In the genomic region with DNA sequence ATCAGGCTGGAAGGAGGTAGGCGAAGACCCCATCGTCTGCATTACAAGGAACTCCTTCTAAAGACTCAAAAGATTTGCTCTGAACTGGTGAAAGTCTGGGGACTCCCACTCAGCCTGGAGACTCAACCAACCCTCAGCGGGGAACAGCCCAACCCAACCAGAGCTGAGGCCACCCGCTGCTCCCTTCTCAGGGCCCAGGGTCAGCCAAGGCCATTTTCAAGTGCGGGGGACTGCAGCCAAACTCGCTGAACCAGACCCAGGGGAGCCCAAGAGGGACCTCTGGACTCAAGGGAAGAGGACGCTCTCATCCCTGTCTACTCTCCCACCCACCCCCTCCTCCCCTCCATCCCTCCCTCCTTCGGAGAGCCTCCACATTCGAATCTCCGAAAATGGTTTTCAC, we compare ENCODE assay signal across 16 cellular contexts. TPM values are rescaled to one million over a fixed set of nuclear protein-coding genes. Genes with fewer than 3 reads are reported as not detected.
DNase-seq lines count a peak whose midpoint lies in the region; ATAC-seq, FAIRE-seq and TF ChIP-seq lines count a peak whose summit lies in the region.
"Had no signal": no experiment of that assay in that cellular context is flagged by ENCODE, and none has a peak within 500 bp of the region (broad histone marks: within the 10 kb centered on the region; RNA-seq: fewer than 3 reads in every experiment).

No MANE protein-coding gene starts in this region.

- H3F3A ChIP-seq in GM23338 (replicated peaks; ENCODE audit: low read depth) = no peaks in the 10 kb centered on the region

- H4K20me1 ChIP-seq in GM23338 (replicated peaks; ENCODE audit: insufficient read depth) = no peaks in the 10 kb centered on the region; the same call in 1 of the 2 replicates

- H3K9me3 ChIP-seq in adrenal gland (replicated peaks in 1 of 3) = no peaks in the 10 kb centered on the region
- no peaks in the 10 kb centered on the region for H3K9me3 ChIP-seq in testis
- H3K9me3 ChIP-seq: BE2C had no signal

- intact Hi-C loops in adrenal gland (cut with DNase I) = no loop called here
- intact Hi-C loops in left ventricle myocardium superior (cut with micrococcal nuclease) = no loop called here
- intact Hi-C loops in testis (cut with DNase I; ENCODE audit: low total_unique reads) = no loop called here

- H3K4me2 ChIP-seq in GM23338 = 0 out of 2 replicates have a peak overlapping the region, but pooled peaks have one; percentile 38

- FAIRE-seq in frontal cortex (lab: Jason Lieb, UNC) = no peak

- peaks cover 22% of the 10 kb centered on the region; the same call in 2 of the 3 replicates for H3K4me1 Mint-ChIP-seq in GM23338

- peak; percentile 75 for ATAC-seq in GM23338
- peak; percentile 81 for ATAC-seq in left ventricle myocardium superior

- peaks cover 45% of the 10 kb centered on the region for H3K79me2 ChIP-seq in GM23338 (replicated peaks; ENCODE audit: insufficient read depth)

- H3K27me3 ChIP-seq in GM23338 (ENCODE audit: insufficient read depth) (no peaks in the 10 kb centered on the region), adrenal gland (no peaks in the 10 kb centered on the region), testis (no peaks in the 10 kb centered on the region)
- H3K27me3 ChIP-seq: BE2C had no signal

- H3K4me3 ChIP-seq in GM23338 (no peak overlapping the region), adrenal gland (no peak overlapping the region), testis (no peak overlapping the region), foreskin fibroblast (ENCODE audit: low read depth in 1 of 2, low read length in 2 of 2) (no peak overlapping the region)

- H3K36me3 ChIP-seq in GM23338 (ENCODE audit: insufficient read depth) (no peaks in the 10 kb centered on the region), adrenal gland (replicated peaks in 1 of 2) (no peaks in the 10 kb centered on the region), testis (ENCODE audit: low read depth, missing control alignments) (no peaks in the 10 kb centered on the region)
- H3K36me3 ChIP-seq: BE2C had no signal

- no peak overlapping the region; the same call in 1 of the 2 replicates for H3K27ac Mint-ChIP-seq in GM23338

- H2AFZ ChIP-seq in GM23338 = no peak overlapping the region

- no peak for TF ChIP-seq CTCF in GM23338 (conservative IDR thresholded peaks at IDR 0.05; ENCODE audit: low read depth in 2 of 2)
- TF ChIP-seq CTCF in adrenal gland (IDR thresholded peaks at IDR 0.05) = no peak
- no peak for TF ChIP-seq CTCF in testis (IDR thresholded peaks at IDR 0.05)
- TF ChIP-seq CTCF in foreskin fibroblast (IDR thresholded peaks at IDR 0.05; ENCODE audit: low read depth, low read length) = no peak

- H3K27ac ChIP-seq in GM23338 (ENCODE audit: low read depth) (no peak overlapping the region), adrenal gland (peak overlapping the region in 1 of 5 donors; percentile 62), testis (peak overlapping the region; percentile 42 to 74)
- H3K27ac ChIP-seq: RWPE1 had no signal

- 0 out of 2 replicates have a peak, but pooled peaks cover 3% of the 10 kb centered on the region for H3K9me2 ChIP-seq in GM23338 (ENCODE audit: insufficient read depth)

- H3K4me3 Mint-ChIP-seq in GM23338 = no peak overlapping the region

- TF ChIP-seq POLR2A in adrenal gland (IDR thresholded peaks at IDR 0.05) (no peak), testis (IDR thresholded peaks at IDR 0.05) (no peak)

- DNase-seq in GM23338 (ENCODE audit: low spot score) = no peak
- peak in 5 of 7 donors; percentile 43 to 50 (median 46) for DNase-seq in adrenal gland
- DNase-seq in left ventricle myocardium superior = peak; percentile 67
- peak; percentile 49 for DNase-seq in testis
- DNase-seq in activated gamma-delta T cell (lab: John Stamatoyannopoulos, UW) = no peak
- DNase-seq in frontal cortex (ENCODE audit: low spot score in 2 of 2) = no peak
- no peak for DNase-seq in foreskin fibroblast
- DNase-seq: ACHN; DMS 273 treated with DMSO at 0.1 percent for 48 hours; GOT3; Karpas-422; NCI-H2029; NCI-H526; NK-92 treated with Interleukin-12 subunit alpha and Interleukin-12 subunit beta, amount 100 ng/mL, for 24 hours had no signal

- no peaks in the 10 kb centered on the region for H3K27me3 Mint-ChIP-seq in GM23338 (ENCODE audit: insufficient read depth, low read depth, poor library complexity)

- H3K36me3 Mint-ChIP-seq in GM23338 (ENCODE audit: low read depth) = peaks cover 16% of the 10 kb centered on the region; the same call in 2 of the 3 replicates

- no peaks in the 10 kb centered on the region for H3K9me3 Mint-ChIP-seq in GM23338

- WGBS in adrenal gland, 4 donors = 38 to 51% (median 40%) methylated on average over 4 to 10 of the region's 10 CpGs
- WGBS in testis, 2 donors = 35 to 42% methylated on average over 10 of the region's 10 CpGs

- peaks cover 12% of the 10 kb centered on the region for H3K4me1 ChIP-seq in GM23338 (ENCODE audit: insufficient read depth)
- peaks cover 12 to 15% of the 10 kb centered on the region in 2 donors for H3K4me1 ChIP-seq in adrenal gland (replicated peaks in 1 of 2)
- H3K4me1 ChIP-seq in testis = peaks cover 21% of the 10 kb centered on the region

TF ChIP-seq in GM23338, 12 proteins besides CTCF, POLR2A, EP300 and RAD21 (continues in another document):
- TF ChIP-seq ZNF114 (CRISPR knock-in tag; IDR thresholded peaks at IDR 0.05) = no peak
- no peak for TF ChIP-seq EZH2 (IDR thresholded peaks at IDR 0.05; ENCODE audit: low read depth, unreplicated experiment)
- no peak for TF ChIP-seq JUNB (IDR thresholded peaks at IDR 0.05; ENCODE audit: unreplicated experiment)
- no peak for TF ChIP-seq POLR2AphosphoS5 (IDR thresholded peaks at IDR 0.05; ENCODE audit: low read depth)
- no peak for TF ChIP-seq ZNF331 (CRISPR knock-in tag; IDR thresholded peaks at IDR 0.05; ENCODE audit: low read depth)
- TF ChIP-seq EZH2phosphoT487 (IDR thresholded peaks at IDR 0.05; ENCODE audit: unreplicated experiment) = no peak
- no peak for TF ChIP-seq CREB1 (CRISPR knock-in tag; IDR thresholded peaks at IDR 0.05; ENCODE audit: low read depth)
- TF ChIP-seq, protein P1, sequence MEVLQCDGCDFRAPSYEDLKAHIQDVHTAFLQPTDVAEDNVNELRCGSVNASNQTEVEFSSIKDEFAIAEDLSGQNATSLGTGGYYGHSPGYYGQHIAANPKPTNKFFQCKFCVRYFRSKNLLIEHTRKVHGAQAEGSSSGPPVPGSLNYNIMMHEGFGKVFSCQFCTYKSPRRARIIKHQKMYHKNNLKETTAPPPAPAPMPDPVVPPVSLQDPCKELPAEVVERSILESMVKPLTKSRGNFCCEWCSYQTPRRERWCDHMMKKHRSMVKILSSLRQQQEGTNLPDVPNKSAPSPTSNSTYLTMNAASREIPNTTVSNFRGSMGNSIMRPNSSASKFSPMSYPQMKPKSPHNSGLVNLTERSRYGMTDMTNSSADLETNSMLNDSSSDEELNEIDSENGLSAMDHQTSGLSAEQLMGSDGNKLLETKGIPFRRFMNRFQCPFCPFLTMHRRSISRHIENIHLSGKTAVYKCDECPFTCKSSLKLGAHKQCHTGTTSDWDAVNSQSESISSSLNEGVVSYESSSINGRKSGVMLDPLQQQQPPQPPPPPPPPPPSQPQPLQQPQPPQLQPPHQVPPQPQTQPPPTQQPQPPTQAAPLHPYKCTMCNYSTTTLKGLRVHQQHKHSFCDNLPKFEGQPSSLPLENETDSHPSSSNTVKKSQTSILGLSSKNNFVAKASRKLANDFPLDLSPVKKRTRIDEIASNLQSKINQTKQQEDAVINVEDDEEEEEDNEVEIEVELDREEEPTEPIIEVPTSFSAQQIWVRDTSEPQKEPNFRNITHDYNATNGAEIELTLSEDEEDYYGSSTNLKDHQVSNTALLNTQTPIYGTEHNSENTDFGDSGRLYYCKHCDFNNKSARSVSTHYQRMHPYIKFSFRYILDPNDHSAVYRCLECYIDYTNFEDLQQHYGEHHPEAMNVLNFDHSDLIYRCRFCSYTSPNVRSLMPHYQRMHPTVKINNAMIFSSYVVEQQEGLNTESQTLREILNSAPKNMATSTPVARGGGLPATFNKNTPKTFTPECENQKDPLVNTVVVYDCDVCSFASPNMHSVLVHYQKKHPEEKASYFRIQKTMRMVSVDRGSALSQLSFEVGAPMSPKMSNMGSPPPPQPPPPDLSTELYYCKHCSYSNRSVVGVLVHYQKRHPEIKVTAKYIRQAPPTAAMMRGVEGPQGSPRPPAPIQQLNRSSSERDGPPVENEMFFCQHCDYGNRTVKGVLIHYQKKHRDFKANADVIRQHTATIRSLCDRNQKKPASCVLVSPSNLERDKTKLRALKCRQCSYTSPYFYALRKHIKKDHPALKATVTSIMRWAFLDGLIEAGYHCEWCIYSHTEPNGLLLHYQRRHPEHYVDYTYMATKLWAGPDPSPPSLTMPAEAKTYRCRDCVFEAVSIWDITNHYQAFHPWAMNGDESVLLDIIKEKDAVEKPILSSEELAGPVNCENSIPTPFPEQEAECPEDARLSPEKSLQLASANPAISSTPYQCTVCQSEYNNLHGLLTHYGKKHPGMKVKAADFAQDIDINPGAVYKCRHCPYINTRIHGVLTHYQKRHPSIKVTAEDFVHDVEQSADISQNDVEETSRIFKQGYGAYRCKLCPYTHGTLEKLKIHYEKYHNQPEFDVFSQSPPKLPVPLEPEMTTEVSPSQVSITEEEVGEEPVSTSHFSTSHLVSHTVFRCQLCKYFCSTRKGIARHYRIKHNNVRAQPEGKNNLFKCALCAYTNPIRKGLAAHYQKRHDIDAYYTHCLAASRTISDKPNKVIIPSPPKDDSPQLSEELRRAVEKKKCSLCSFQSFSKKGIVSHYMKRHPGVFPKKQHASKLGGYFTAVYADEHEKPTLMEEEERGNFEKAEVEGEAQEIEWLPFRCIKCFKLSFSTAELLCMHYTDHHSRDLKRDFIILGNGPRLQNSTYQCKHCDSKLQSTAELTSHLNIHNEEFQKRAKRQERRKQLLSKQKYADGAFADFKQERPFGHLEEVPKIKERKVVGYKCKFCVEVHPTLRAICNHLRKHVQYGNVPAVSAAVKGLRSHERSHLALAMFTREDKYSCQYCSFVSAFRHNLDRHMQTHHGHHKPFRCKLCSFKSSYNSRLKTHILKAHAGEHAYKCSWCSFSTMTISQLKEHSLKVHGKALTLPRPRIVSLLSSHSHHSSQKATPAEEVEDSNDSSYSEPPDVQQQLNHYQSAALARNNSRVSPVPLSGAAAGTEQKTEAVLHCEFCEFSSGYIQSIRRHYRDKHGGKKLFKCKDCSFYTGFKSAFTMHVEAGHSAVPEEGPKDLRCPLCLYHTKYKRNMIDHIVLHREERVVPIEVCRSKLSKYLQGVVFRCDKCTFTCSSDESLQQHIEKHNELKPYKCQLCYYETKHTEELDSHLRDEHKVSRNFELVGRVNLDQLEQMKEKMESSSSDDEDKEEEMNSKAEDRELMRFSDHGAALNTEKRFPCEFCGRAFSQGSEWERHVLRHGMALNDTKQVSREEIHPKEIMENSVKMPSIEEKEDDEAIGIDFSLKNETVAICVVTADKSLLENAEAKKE (CRISPR knock-in tag; IDR thresholded peaks at IDR 0.05) = no peak

RNA-seq across cellular contexts. Expression of a gene that starts 24.1 kb away (rescaled TPM):
- total RNA-seq in GM23338 (2014; rRNA removed; shearing (Covaris generic)) = 21.5 and 24.7 TPM in 2 replicates
- polyA plus RNA-seq in GM23338 (2016; fragmentation: Nextera tagmentation; extraction: Ambion mirVana) (3.3 and 3.5 TPM in 2 replicates), adrenal gland (10 to 100 TPM in 1 of 3 donors, 1 to 10 TPM in 2; 1.3 to 27.7 (median 2.7) TPM), testis (ENCODE audit: insufficient read depth, low read depth, low replicate concordance) (6.5 TPM)
- total RNA-seq in adrenal gland (10 to 100 TPM in 7 of 8 donors, 1 to 10 TPM in 1; 6.6 to 67.6 (median 16.8) TPM), left ventricle myocardium superior (1.6 TPM), testis (10 to 100 TPM; 13.6 to 20.7 TPM), frontal cortex (28.9 TPM)

Comparison
In these comparisons a context has a peak if more than half of its experiments do, and no peak if none do; other contexts are left out.
1. DNase-seq: peak in adrenal gland (5 of 7), left ventricle myocardium superior (single experiment) and testis (single experiment); none in GM23338 (single experiment), activated gamma-delta T cell (single experiment), frontal cortex (0 of 2) and foreskin fibroblast (0 of 2).